ENCODE assay signal across 9 cellular contexts in genomic region chr22:36323182-36323854, GRCh38.
A peak's percentile ranks its signal among the peaks of the same experiment; 100 is the strongest.
DNase-seq lines count a peak whose midpoint lies in the region; ATAC-seq and TF ChIP-seq lines count a peak whose summit lies in the region.
"Had no signal": no experiment of that assay in that cellular context is flagged by ENCODE, and none has a peak within 500 bp of the region (broad histone marks: within the 10 kb centered on the region; RNA-seq: fewer than 3 reads in every experiment).

No MANE protein-coding gene starts in this region.

- ATAC-seq in GM23338, result no peak

- TF ChIP-seq CTCF in GM23338 (conservative IDR thresholded peaks at IDR 0.05; ENCODE audit: low read depth in 2 of 2) (no peak), right atrium auricular region (IDR thresholded peaks at IDR 0.05) (no peak)

- H3K9me3 ChIP-seq in right atrium auricular region, result no peaks in the 10 kb centered on the region

- peaks cover 21% of the 10 kb centered on the region for H3K79me2 ChIP-seq in GM23338 (replicated peaks; ENCODE audit: insufficient read depth)

- no peaks in the 10 kb centered on the region for H3K9me3 Mint-ChIP-seq in GM23338

- H3K27ac ChIP-seq in GM23338 (ENCODE audit: low read depth) (0 out of 2 replicates have a peak overlapping the region, but pooled peaks have one; percentile 14), right atrium auricular region (peak overlapping the region; percentile 98 to 99), skin epidermis (peak overlapping the region; percentile 45 to 95 (median 83))

- H3F3A ChIP-seq in GM23338 (replicated peaks; ENCODE audit: low read depth), result 0 out of 2 replicates have a peak, but pooled peaks cover 3% of the 10 kb centered on the region

- H3K36me3 Mint-ChIP-seq in GM23338 (ENCODE audit: low read depth), result peaks cover 85% of the 10 kb centered on the region

- H4K20me1 ChIP-seq in GM23338 (replicated peaks; ENCODE audit: insufficient read depth), result peaks cover 21% of the 10 kb centered on the region

- H3K27ac Mint-ChIP-seq in GM23338, result 0 out of 2 replicates have a peak overlapping the region, but pooled peaks have one; percentile 35

- H3K27me3 Mint-ChIP-seq in GM23338 (ENCODE audit: insufficient read depth, low read depth, poor library complexity), result peaks cover 9% of the 10 kb centered on the region

- H2AFZ ChIP-seq in GM23338, result no peak overlapping the region

- no peak for DNase-seq in GM23338 (ENCODE audit: low spot score)
- DNase-seq in anterior cingulate cortex (lab: John Stamatoyannopoulos, UW), result peak in 37 of 58 donors; percentile 14 to 76 (median 40)
- peak; percentile 93 for DNase-seq in right atrium auricular region (ENCODE audit: low spot score)
- DNase-seq in stimulated activated CD4-positive, alpha-beta T cell treated with anti-CD3 and anti-CD28 coated beads, Interleukin-4, amount 100 ng/mL, for 1 hour, result no peak
- no peak for DNase-seq in amniotic stem cell (lab: John Stamatoyannopoulos, UW)
- no peak for DNase-seq in NCI-H2196 (lab: John Stamatoyannopoulos, UW; ENCODE audit: unreplicated experiment)
- DNase-seq in NCI-H345 (lab: John Stamatoyannopoulos, UW), result no peak
- DNase-seq: stimulated activated CD4-positive, alpha-beta T cell treated with anti-CD3 and anti-CD28 coated beads, Interleukin-2, amount 100 ng/mL, for 48 hours had no signal

- H3K4me1 Mint-ChIP-seq in GM23338, result peaks cover 15% of the 10 kb centered on the region

- H3K36me3 ChIP-seq in GM23338 (ENCODE audit: insufficient read depth), result peaks cover 39% of the 10 kb centered on the region
- peaks cover 93% of the 10 kb centered on the region for H3K36me3 ChIP-seq in right atrium auricular region

- H3K4me3 ChIP-seq in GM23338 (no peak overlapping the region), right atrium auricular region (no peak overlapping the region), skin epidermis (no peak overlapping the region)

- H3K4me1 ChIP-seq in GM23338 (ENCODE audit: insufficient read depth) (peaks cover 4% of the 10 kb centered on the region), right atrium auricular region (peaks cover 0 to 77% of the 10 kb centered on the region in 2 donors)

- no peak overlapping the region for H3K4me3 Mint-ChIP-seq in GM23338

- H3K9me2 ChIP-seq in GM23338 (ENCODE audit: insufficient read depth), result no peaks in the 10 kb centered on the region

- H3K27me3 ChIP-seq in GM23338 (ENCODE audit: insufficient read depth) (no peaks in the 10 kb centered on the region), right atrium auricular region (no peaks in the 10 kb centered on the region)

- no peak overlapping the region for H3K4me2 ChIP-seq in GM23338

TF ChIP-seq in GM23338, 12 proteins besides CTCF, POLR2A, EP300 and RAD21:
- TF ChIP-seq CREB1 (CRISPR knock-in tag; IDR thresholded peaks at IDR 0.05; ENCODE audit: low read depth) (no peak), ZNF462 (CRISPR knock-in tag; IDR thresholded peaks at IDR 0.05) (no peak), ZNF114 (CRISPR knock-in tag; IDR thresholded peaks at IDR 0.05) (no peak)

Comparison
In these comparisons a context has a peak if more than half of its experiments do, and no peak if none do; other contexts are left out.
1. DNase-seq: peak in anterior cingulate cortex (37 of 58) and right atrium auricular region (single experiment); none in GM23338 (single experiment), stimulated activated CD4-positive, alpha-beta T cell treated with anti-CD3 and anti-CD28 coated beads, Interleukin-4, amount 100 ng/mL, for 1 hour (single experiment), amniotic stem cell (single experiment), NCI-H2196 (single experiment) and NCI-H345 (single experiment).
2. H3K27ac ChIP-seq: peak in every context shown above with its lines; median percentile 98 in right atrium auricular region; 83 in skin epidermis; 14 in GM23338.